Comparison of ENCODE assay signal across 19 cellular contexts in genomic region chr11:71949034-71949433, GRCh38.
"Had no signal": no experiment of that assay in that cellular context is flagged by ENCODE, and none has a peak within 500 bp of the region (broad histone marks: within the 10 kb centered on the region; RNA-seq: fewer than 3 reads in every experiment).

No MANE protein-coding gene starts in this region.

- FAIRE-seq: TTC549 had no signal

- H3K27ac ChIP-seq: brain microvascular endothelial cell, esophagus squamous epithelium, heart right ventricle, ovary, tibial nerve had no signal

- DNase-seq: activated B cell treated with CpG ODN at 0.5 μM for 24 hours; activated CD4-positive, alpha-beta T cell treated with anti-CD3 and anti-CD28 coated beads for 4 hours; activated CD8-positive, alpha-beta T cell treated with anti-CD3 and anti-CD28 coated beads for 36 hours; activated naive CD4-positive, alpha-beta T cell treated with Interleukin-2 at 50 U/mL for 16 hours; activated naive CD8-positive, alpha-beta T cell treated with anti-CD3 and anti-CD28 coated beads, Interleukin-2, amount 10 ng/mL, durations not matched to agents 7 days and 5 days; activated T-cell treated with anti-CD3 and anti-CD28 coated beads, Interleukin-2, amount 50 U/mL, for 24 hours; amygdala; brain microvascular endothelial cell; effector CD8-positive, alpha-beta T cell; esophagus squamous epithelium; heart right ventricle; immature natural killer cell; naive thymus-derived CD4-positive, alpha-beta T cell; ovary; SW 1271; T-helper 2 cell had no signal

- H3K27me3 ChIP-seq: brain microvascular endothelial cell, esophagus squamous epithelium, heart right ventricle, ovary, tibial nerve had no signal

- H3K4me3 ChIP-seq: esophagus squamous epithelium, heart right ventricle, mucosa of descending colon, ovary, tibial nerve had no signal

- H3K9me3 ChIP-seq: esophagus squamous epithelium, heart right ventricle, mucosa of descending colon, ovary, tibial nerve had no signal

- H3K36me3 ChIP-seq: brain microvascular endothelial cell, esophagus squamous epithelium, ovary, tibial nerve had no signal

- ATAC-seq: activated CD8-positive, alpha-beta T cell treated with anti-CD3 and anti-CD28 coated beads for 36 hours; heart right ventricle; naive thymus-derived CD4-positive, alpha-beta T cell had no signal
